In genomic region chr17:80738406-80738805, GRCh38 we compare ENCODE assay signal across 12 cellular contexts.
DNase-seq lines count a peak whose midpoint lies in the region; ATAC-seq and TF ChIP-seq lines count a peak whose summit lies in the region.
"Had no signal": no experiment of that assay in that cellular context is flagged by ENCODE, and none has a peak within 500 bp of the region (broad histone marks: within the 10 kb centered on the region; RNA-seq: fewer than 3 reads in every experiment).

No MANE protein-coding gene starts in this region.

- peaks cover 11% of the 10 kb centered on the region for H3K36me3 Mint-ChIP-seq in activated B cell treated with CpG ODN at 0.5 μM for 24 hours (ENCODE audit: low read depth)
- H3K36me3 Mint-ChIP-seq in natural killer cell treated with Interleukin-12 subunit alpha and Interleukin-12 subunit beta and Interleukin-15 and Interleukin-18, amount 100 ng/mL, for 72 hours: peaks cover 15% of the 10 kb centered on the region
- H3K36me3 Mint-ChIP-seq in Calu3 (ENCODE audit: insufficient read depth, unreplicated experiment): peaks cover 9% of the 10 kb centered on the region

- TF ChIP-seq CTCF in activated B cell treated with CpG ODN at 0.5 μM for 24 hours (IDR thresholded peaks at IDR 0.05) (no peak), Calu3 (IDR thresholded peaks at IDR 0.05; ENCODE audit: unreplicated experiment) (no peak)

- no peaks in the 10 kb centered on the region for H3K9me3 Mint-ChIP-seq in activated B cell treated with CpG ODN at 0.5 μM for 24 hours
- H3K9me3 Mint-ChIP-seq in natural killer cell treated with Interleukin-12 subunit alpha and Interleukin-12 subunit beta and Interleukin-15 and Interleukin-18, amount 100 ng/mL, for 72 hours: no peaks in the 10 kb centered on the region
- H3K9me3 Mint-ChIP-seq in Calu3 (ENCODE audit: low read depth, unreplicated experiment): no peaks in the 10 kb centered on the region
- H3K9me3 Mint-ChIP-seq: activated T-cell treated with anti-CD3 and anti-CD28 coated beads, Interleukin-2, amount 50 U/mL, for 24 hours; type B pancreatic cell had no signal

- H3K27ac Mint-ChIP-seq in activated B cell treated with CpG ODN at 0.5 μM for 24 hours (peak overlapping the region; percentile 87), Calu3 (ENCODE audit: unreplicated experiment) (no peak overlapping the region)
- no peak overlapping the region for H3K27ac Mint-ChIP-seq in natural killer cell treated with Interleukin-12 subunit alpha and Interleukin-12 subunit beta and Interleukin-15 and Interleukin-18, amount 100 ng/mL, for 72 hours
- H3K27ac Mint-ChIP-seq: type B pancreatic cell had no signal

- H3K4me1 Mint-ChIP-seq in activated B cell treated with CpG ODN at 0.5 μM for 24 hours (peaks cover 62% of the 10 kb centered on the region), Calu3 (ENCODE audit: low read depth, unreplicated experiment) (no peaks in the 10 kb centered on the region)
- peaks cover 18 to 24% of the 10 kb centered on the region in 2 donors for H3K4me1 Mint-ChIP-seq in natural killer cell treated with Interleukin-12 subunit alpha and Interleukin-12 subunit beta and Interleukin-15 and Interleukin-18, amount 100 ng/mL, for 72 hours (ENCODE audit: low read depth in 2 of 2)

- ATAC-seq in activated B cell treated with CpG ODN at 0.5 μM for 24 hours (ENCODE audit: low read depth): peak; percentile 40
- peak in 1 of 2 donors; percentile 30 for ATAC-seq in natural killer cell treated with Interleukin-12 subunit alpha and Interleukin-12 subunit beta and Interleukin-15 and Interleukin-18, amount 100 ng/mL, for 72 hours
- ATAC-seq in HG02571 (IDR thresholded peaks at IDR 0.05; ENCODE audit: unreplicated experiment): no peak
- ATAC-seq: heart left ventricle had no signal

- H3K27me3 Mint-ChIP-seq in activated B cell treated with CpG ODN at 0.5 μM for 24 hours (no peaks in the 10 kb centered on the region), Calu3 (ENCODE audit: unreplicated experiment) (no peaks in the 10 kb centered on the region)
- no peaks in the 10 kb centered on the region for H3K27me3 Mint-ChIP-seq in natural killer cell treated with Interleukin-12 subunit alpha and Interleukin-12 subunit beta and Interleukin-15 and Interleukin-18, amount 100 ng/mL, for 72 hours
- H3K27me3 Mint-ChIP-seq: activated T-cell treated with anti-CD3 and anti-CD28 coated beads, Interleukin-2, amount 50 U/mL, for 24 hours; type B pancreatic cell had no signal

- intact Hi-C loops in activated B cell treated with CpG ODN at 0.5 μM for 24 hours (cut with micrococcal nuclease) (loop anchor here (1.0 to 10.0 kb wide), 5 partner anchors 23 to 311 kb away; no protein-coding TSS in a partner anchor), Calu3 (cut with micrococcal nuclease; ENCODE audit: unreplicated experiment) (no loop called here)

- peak; percentile 97 to 98 for DNase-seq in Kasumi-1 (lab: John Stamatoyannopoulos, UW)
- no peak for DNase-seq in activated B cell treated with CpG ODN at 0.5 μM for 24 hours
- DNase-seq in natural killer cell treated with Interleukin-12 subunit alpha and Interleukin-12 subunit beta and Interleukin-15 and Interleukin-18, amount 100 ng/mL, for 72 hours (ENCODE audit: low spot score): no peak
- DNase-seq in iPS-NIHi11 (ENCODE audit: low spot score): no peak
- DNase-seq in Calu3: no peak
- no peak for DNase-seq in DMS79 treated with DMSO at 0.1 percent for 48 hours (lab: John Stamatoyannopoulos, UW)
- DNase-seq: activated T-cell treated with anti-CD3 and anti-CD28 coated beads, Interleukin-2, amount 50 U/mL, for 24 hours; brain microvascular endothelial cell; heart left ventricle had no signal

- no TSS peak for BruUV-seq in Calu3 (replicated peaks; lab: Mats Ljungman, UMichigan)

- POLR2A ChIA-PET in activated B cell treated with CpG ODN at 0.5 μM for 24 hours (lab: Charles Lee): interaction anchor here (0.7 to 2.6 kb wide), 7 partner anchors 20 to 284 kb away, joined by 3 to 12 read pairs (median 7); no protein-coding TSS in a partner anchor

- H3K4me3 Mint-ChIP-seq in activated B cell treated with CpG ODN at 0.5 μM for 24 hours: peak overlapping the region; percentile 65
- H3K4me3 Mint-ChIP-seq in natural killer cell treated with Interleukin-12 subunit alpha and Interleukin-12 subunit beta and Interleukin-15 and Interleukin-18, amount 100 ng/mL, for 72 hours: peak overlapping the region; percentile 18
- no peak overlapping the region for H3K4me3 Mint-ChIP-seq in Calu3 (ENCODE audit: low read depth, unreplicated experiment)
- H3K4me3 Mint-ChIP-seq: activated T-cell treated with anti-CD3 and anti-CD28 coated beads, Interleukin-2, amount 50 U/mL, for 24 hours; type B pancreatic cell had no signal

- CTCF ChIA-PET in activated B cell treated with CpG ODN at 0.5 μM for 24 hours (lab: Charles Lee): interaction anchor here (0.8 to 1.8 kb wide), 4 partner anchors 27 to 284 kb away, joined by 3 to 7 read pairs (median 4); no protein-coding TSS in a partner anchor
- CTCF ChIA-PET in Calu3 (lab: Charles Lee): no interaction called here

- peak overlapping the region; percentile 3; the same call in 1 of the 2 replicates for H3K4me3 ChIP-seq in GM08714 (ENCODE audit: low read length)
- H3K4me3 ChIP-seq: heart left ventricle had no signal

Comparison
In these comparisons a context has a peak if more than half of its experiments do, and no peak if none do; other contexts are left out.
1. DNase-seq: peak in Kasumi-1 (2 of 2); none in activated B cell treated with CpG ODN at 0.5 μM for 24 hours (single experiment), natural killer cell treated with Interleukin-12 subunit alpha and Interleukin-12 subunit beta and Interleukin-15 and Interleukin-18, amount 100 ng/mL, for 72 hours (single experiment), iPS-NIHi11 (single experiment), Calu3 (single experiment) and DMS79 treated with DMSO at 0.1 percent for 48 hours (single experiment).